Comparison of ENCODE assay signal across 9 cellular contexts in genomic region chr4:41991916-41992767, GRCh38. TPM values are rescaled to one million over a fixed set of nuclear protein-coding genes. Genes with fewer than 3 reads are reported as not detected.
DNase-seq lines count a peak whose midpoint lies in the region; ATAC-seq and TF ChIP-seq lines count a peak whose summit lies in the region.
"Had no signal": no experiment of that assay in that cellular context is flagged by ENCODE, and none has a peak within 500 bp of the region (broad histone marks: within the 10 kb centered on the region; RNA-seq: fewer than 3 reads in every experiment).

No MANE protein-coding gene starts in this region.

- H4K91ac ChIP-seq in mesenchymal stem cell (ENCODE audit: low read length), result no peak overlapping the region

- H3K23ac ChIP-seq in mesenchymal stem cell (ENCODE audit: low read length in 2 of 2), result no peak overlapping the region

- no peak overlapping the region for H2AFZ ChIP-seq in mesenchymal stem cell (ENCODE audit: low read depth, low read length)

- H3K4me1 ChIP-seq in CD8-positive, alpha-beta memory T cell (ENCODE audit: insufficient read depth, low read length), result peaks cover 29% of the 10 kb centered on the region
- H3K4me1 ChIP-seq in mesenchymal stem cell (ENCODE audit: control insufficient read depth, insufficient read depth, low read depth, low read length), result peaks cover 7% of the 10 kb centered on the region

- no peak overlapping the region for H3K4ac ChIP-seq in mesenchymal stem cell (ENCODE audit: low read depth in 1 of 2, low read length in 2 of 2)

- 89% methylated on average over 9 of the region's 10 CpGs for WGBS in mesenchymal stem cell

- H2AK5ac ChIP-seq in mesenchymal stem cell (ENCODE audit: low read length, severe bottlenecking), result no peak overlapping the region

- H2BK5ac ChIP-seq in mesenchymal stem cell (ENCODE audit: low read depth, low read length, poor library complexity, severe bottlenecking), result no peak overlapping the region

- H2BK120ac ChIP-seq in mesenchymal stem cell (ENCODE audit: low read depth, low read length), result no peak overlapping the region

- peak overlapping the region; percentile 51 to 100 (median 97) for H3K4me3 Mint-ChIP-seq in CD8-positive, alpha-beta memory T cell
- peak overlapping the region; percentile 100 for H3K4me3 Mint-ChIP-seq in activated naive CD8-positive, alpha-beta T cell treated with anti-CD3 and anti-CD28 coated beads, Interleukin-2, amount 10 ng/mL, durations not matched to agents 7 days and 5 days

- H3K36me3 Mint-ChIP-seq in CD8-positive, alpha-beta memory T cell, result peaks cover 0 to 14% (median 3%) of the 10 kb centered on the region in 3 donors
- peaks cover 3% of the 10 kb centered on the region for H3K36me3 Mint-ChIP-seq in activated naive CD8-positive, alpha-beta T cell treated with anti-CD3 and anti-CD28 coated beads, Interleukin-2, amount 10 ng/mL, durations not matched to agents 7 days and 5 days

- H3K9me3 ChIP-seq in CD8-positive, alpha-beta memory T cell (ENCODE audit: low read length), result no peaks in the 10 kb centered on the region
- no peaks in the 10 kb centered on the region for H3K9me3 ChIP-seq in mesenchymal stem cell (ENCODE audit: control insufficient read depth, low read length)
- H3K9me3 ChIP-seq: SJSA1 had no signal

- H3K36me3 ChIP-seq in CD8-positive, alpha-beta memory T cell (ENCODE audit: insufficient read depth, low read length), result no peaks in the 10 kb centered on the region
- peaks cover 0 to 6% of the 10 kb centered on the region in 2 experiments for H3K36me3 ChIP-seq in mesenchymal stem cell (ENCODE audit: control insufficient read depth in 1 of 2, insufficient read depth in 2 of 2, low read depth in 1 of 2, low read length in 2 of 2)
- H3K36me3 ChIP-seq: SJSA1 had no signal

- H3K9me3 Mint-ChIP-seq in CD8-positive, alpha-beta memory T cell, result no peaks in the 10 kb centered on the region
- no peaks in the 10 kb centered on the region for H3K9me3 Mint-ChIP-seq in activated naive CD8-positive, alpha-beta T cell treated with anti-CD3 and anti-CD28 coated beads, Interleukin-2, amount 10 ng/mL, durations not matched to agents 7 days and 5 days

- CTCF ChIA-PET in CD8-positive, alpha-beta memory T cell (lab: Charles Lee), result interaction anchor here (1.7 kb wide), 1 partner anchor 9 kb away, joined by 4 read pairs; no protein-coding TSS in a partner anchor

- ATAC-seq in activated naive CD8-positive, alpha-beta T cell treated with anti-CD3 and anti-CD28 coated beads, Interleukin-2, amount 10 ng/mL, durations not matched to agents 7 days and 5 days (ENCODE audit: low read depth), result no peak
- no peak for ATAC-seq in HG02981 (IDR thresholded peaks at IDR 0.05; ENCODE audit: unreplicated experiment)

- H3K4me2 ChIP-seq in mesenchymal stem cell (ENCODE audit: low read length, poor library complexity, severe bottlenecking), result peak overlapping the region; percentile 27

- no peak overlapping the region for H2BK15ac ChIP-seq in mesenchymal stem cell (ENCODE audit: low read depth, poor library complexity, severe bottlenecking)

- H3K27ac ChIP-seq in CD8-positive, alpha-beta memory T cell (ENCODE audit: low read depth, low read length), result peak overlapping the region; percentile 14
- H3K27ac ChIP-seq in mesenchymal stem cell (ENCODE audit: low read length, poor library complexity, severe bottlenecking), result no peak overlapping the region
- H3K27ac ChIP-seq: SJSA1 had no signal

- no peak overlapping the region for H3K4me3 ChIP-seq in CD8-positive, alpha-beta memory T cell (ENCODE audit: low read length)
- peak overlapping the region in 1 of 2 experiments; percentile 84 for H3K4me3 ChIP-seq in mesenchymal stem cell (ENCODE audit: insufficient read depth in 1 of 2, low read depth in 1 of 2, low read length in 2 of 2)

- no peak overlapping the region for H3K18ac ChIP-seq in mesenchymal stem cell (ENCODE audit: low read depth in 1 of 2, low read length in 2 of 2)

- peaks cover 0 to 4% of the 10 kb centered on the region in 2 donors for H3K27me3 Mint-ChIP-seq in CD8-positive, alpha-beta memory T cell
- H3K27me3 Mint-ChIP-seq in activated naive CD8-positive, alpha-beta T cell treated with anti-CD3 and anti-CD28 coated beads, Interleukin-2, amount 10 ng/mL, durations not matched to agents 7 days and 5 days, result no peaks in the 10 kb centered on the region

- H3K14ac ChIP-seq in mesenchymal stem cell (ENCODE audit: low read length in 2 of 2), result no peak overlapping the region

- H2BK12ac ChIP-seq in mesenchymal stem cell (ENCODE audit: low read length in 2 of 2), result no peak overlapping the region

- H3K79me1 ChIP-seq in mesenchymal stem cell (replicated peaks; ENCODE audit: low read length, poor library complexity, severe bottlenecking), result peaks cover 19% of the 10 kb centered on the region

- peaks cover 32 to 57% (median 44%) of the 10 kb centered on the region in 3 donors for H3K4me1 Mint-ChIP-seq in CD8-positive, alpha-beta memory T cell
- peaks cover 26% of the 10 kb centered on the region for H3K4me1 Mint-ChIP-seq in activated naive CD8-positive, alpha-beta T cell treated with anti-CD3 and anti-CD28 coated beads, Interleukin-2, amount 10 ng/mL, durations not matched to agents 7 days and 5 days

- H3K27ac Mint-ChIP-seq in CD8-positive, alpha-beta memory T cell, result peak overlapping the region in 5 of 8 donors; percentile 26 to 100 (median 99)
- no peak overlapping the region for H3K27ac Mint-ChIP-seq in activated naive CD8-positive, alpha-beta T cell treated with anti-CD3 and anti-CD28 coated beads, Interleukin-2, amount 10 ng/mL, durations not matched to agents 7 days and 5 days

- POLR2A ChIA-PET in CD8-positive, alpha-beta memory T cell (lab: Charles Lee), result no interaction called here
- POLR2A ChIA-PET in activated naive CD8-positive, alpha-beta T cell treated with anti-CD3 and anti-CD28 coated beads, Interleukin-2, amount 10 ng/mL, durations not matched to agents 7 days and 5 days (lab: Charles Lee), result no interaction called here

- no peak overlapping the region for H4K8ac ChIP-seq in mesenchymal stem cell (ENCODE audit: low read length)

- no peak for DNase-seq in CD8-positive, alpha-beta memory T cell
- peak; percentile 70 for DNase-seq in HT-29 (ENCODE audit: low spot score)
- DNase-seq in activated naive CD8-positive, alpha-beta T cell treated with anti-CD3 and anti-CD28 coated beads, Interleukin-2, amount 10 ng/mL, durations not matched to agents 7 days and 5 days, result no peak
- DNase-seq in mesenchymal stem cell, result peak; percentile 61
- no peak for DNase-seq in NCI-H1092 (lab: John Stamatoyannopoulos, UW)
- no peak for DNase-seq in NCI-H510A treated with DMSO at 0.1 percent for 48 hours (lab: John Stamatoyannopoulos, UW)
- no peak for DNase-seq in GM10266 (ENCODE audit: extremely low spot score)

- H3K27me3 ChIP-seq in CD8-positive, alpha-beta memory T cell (ENCODE audit: insufficient read depth, low read length, poor library complexity, severe bottlenecking), result no peaks in the 10 kb centered on the region
- H3K27me3 ChIP-seq in mesenchymal stem cell (ENCODE audit: control insufficient read depth in 1 of 2, insufficient read depth in 1 of 2, low read length in 2 of 2), result no peaks in the 10 kb centered on the region
- H3K27me3 ChIP-seq: SJSA1 had no signal

- no peak for TF ChIP-seq CTCF in GM10266 (IDR thresholded peaks at IDR 0.05; ENCODE audit: control insufficient read depth, insufficient read depth, low read depth, missing control alignments)

- peak overlapping the region; percentile 98 for H3K9ac ChIP-seq in mesenchymal stem cell (ENCODE audit: low read length)

RNA-seq across cellular contexts. Expression of gene SLC30A9, which starts 1.8 kb away (rescaled TPM):
- total RNA-seq in CD8-positive, alpha-beta memory T cell, result 10 to 100 TPM; 54.3 to 56.7 TPM
- polyA plus RNA-seq in CD8-positive, alpha-beta memory T cell, result 32.9 TPM
- 59.1 and 65.1 TPM in 2 replicates for total RNA-seq in HT-29 (2014; rRNA removed; shearing (Covaris generic))
- total RNA-seq in activated naive CD8-positive, alpha-beta T cell treated with anti-CD3 and anti-CD28 coated beads, Interleukin-2, amount 10 ng/mL, durations not matched to agents 7 days and 5 days, result 10 to 100 TPM; 35.1 to 38.2 TPM
- 34.9 TPM for polyA plus RNA-seq in mesenchymal stem cell (2013, experiment 1 of 2)
- polyA plus RNA-seq in mesenchymal stem cell (2013, experiment 2 of 2), result 35.7 TPM

RNA-seq across cellular contexts. Expression of gene DCAF4L1, which starts 10.6 kb away (rescaled TPM):
- total RNA-seq in CD8-positive, alpha-beta memory T cell, result under 1 TPM; 0.31 to 0.33 TPM
- polyA plus RNA-seq in CD8-positive, alpha-beta memory T cell, result not detected
- 0.03 and 0.13 TPM in 2 replicates for total RNA-seq in HT-29 (2014; rRNA removed; shearing (Covaris generic))
- under 1 TPM; 0.22 to 0.23 TPM for total RNA-seq in activated naive CD8-positive, alpha-beta T cell treated with anti-CD3 and anti-CD28 coated beads, Interleukin-2, amount 10 ng/mL, durations not matched to agents 7 days and 5 days
- 0.03 TPM for polyA plus RNA-seq in mesenchymal stem cell (2013, experiment 1 of 2)
- polyA plus RNA-seq in mesenchymal stem cell (2013, experiment 2 of 2), result under 0.01 TPM
- total RNA-seq: SJSA1 had no signal

RNA-seq across cellular contexts. Expression of gene TMEM33, which starts 56.9 kb away (rescaled TPM):
- total RNA-seq in CD8-positive, alpha-beta memory T cell, result 10 to 100 TPM; 86.1 to 86.8 TPM
- 25.0 TPM for polyA plus RNA-seq in CD8-positive, alpha-beta memory T cell
- total RNA-seq in HT-29 (2014; rRNA removed; shearing (Covaris generic)), result 100 and 119 TPM in 2 replicates
- total RNA-seq in activated naive CD8-positive, alpha-beta T cell treated with anti-CD3 and anti-CD28 coated beads, Interleukin-2, amount 10 ng/mL, durations not matched to agents 7 days and 5 days, result 10 to 100 TPM; 45.5 to 46.2 TPM
- polyA plus RNA-seq in mesenchymal stem cell (2013, experiment 1 of 2), result 49.6 TPM
- 49.8 TPM for polyA plus RNA-seq in mesenchymal stem cell (2013, experiment 2 of 2)

Comparison
In these comparisons a context has a peak if more than half of its experiments do, and no peak if none do; other contexts are left out.
1. DNase-seq: peak in HT-29 (single experiment) and mesenchymal stem cell (single experiment); none in CD8-positive, alpha-beta memory T cell (0 of 5), activated naive CD8-positive, alpha-beta T cell treated with anti-CD3 and anti-CD28 coated beads, Interleukin-2, amount 10 ng/mL, durations not matched to agents 7 days and 5 days (single experiment), NCI-H1092 (single experiment), NCI-H510A treated with DMSO at 0.1 percent for 48 hours (single experiment) and GM10266 (single experiment).